Comparison of ENCODE assay signal across 18 cellular contexts in the genomic region with DNA sequence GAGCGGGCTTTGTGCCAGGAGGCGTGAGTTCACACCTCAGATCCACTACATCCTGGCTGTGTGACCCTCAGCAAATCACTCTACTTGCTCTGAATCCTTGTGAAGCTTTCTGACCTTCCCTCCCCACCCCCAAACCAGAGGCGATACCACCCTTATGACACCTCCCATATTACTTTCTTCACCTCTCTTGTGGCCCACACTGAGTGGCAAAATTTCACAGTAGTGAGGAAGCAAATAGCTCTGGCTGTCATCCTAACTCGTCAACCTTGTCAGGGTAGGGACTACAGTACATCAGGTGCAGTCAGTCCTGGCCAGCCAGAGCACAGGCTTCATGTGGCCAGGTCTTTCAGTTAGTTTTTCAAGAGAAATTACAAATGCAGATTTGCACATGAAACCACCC. TPM values are rescaled to one million over a fixed set of nuclear protein-coding genes. Genes with fewer than 3 reads are reported as not detected.
DNase-seq lines count a peak whose midpoint lies in the region; ATAC-seq, FAIRE-seq and TF ChIP-seq lines count a peak whose summit lies in the region.
"Had no signal": no experiment of that assay in that cellular context is flagged by ENCODE, and none has a peak within 500 bp of the region (broad histone marks: within the 10 kb centered on the region; RNA-seq: fewer than 3 reads in every experiment).

No MANE protein-coding gene starts in this region.

- no peak overlapping the region for H3K23ac ChIP-seq in H1 (ENCODE audit: insufficient read length)

- H4K8ac ChIP-seq in H1 (ENCODE audit: extremely low read depth, insufficient read depth, low read length): peak overlapping the region; percentile 59; the same call in 1 of the 2 replicates

- H3K4me1 Mint-ChIP-seq in HFFc6 (ENCODE audit: low read depth) (peaks cover 52% of the 10 kb centered on the region), natural killer cell (peaks cover 92 to 94% of the 10 kb centered on the region in 2 donors)

- peaks cover 13% of the 10 kb centered on the region; the same call in 1 of the 2 replicates for H3F3A ChIP-seq in PC-9 (ENCODE audit: insufficient read depth, low read depth)

- intact Hi-C loops in natural killer cell (cut with micrococcal nuclease): loop anchor here (2.0 kb wide), 1 partner anchor 18 kb away; no protein-coding TSS in a partner anchor
- intact Hi-C loops in PC-9 (cut with micrococcal nuclease; ENCODE audit: unreplicated experiment): no loop called here

- no peak overlapping the region for H2BK5ac ChIP-seq in H1 (ENCODE audit: low read depth, low read length)

- no peak for FAIRE-seq in H1 (lab: Jason Lieb, UNC)
- FAIRE-seq: G401.6, GM12892 had no signal

- H3K27me3 ChIP-seq in H1 (replicated peaks in 1 of 4; ENCODE audit: control insufficient read depth in 3 of 4, extremely low read depth in 1 of 4, insufficient read depth in 3 of 4, low read length in 3 of 4) (no peaks in the 10 kb centered on the region; a peak in 1 of 7 replicates), neutrophil (no peaks in the 10 kb centered on the region), PC-9 (ENCODE audit: insufficient read depth, low read depth) (no peaks in the 10 kb centered on the region)

- no peaks in the 10 kb centered on the region for H4K20me1 ChIP-seq in H1 (replicated peaks in 1 of 2; ENCODE audit: control insufficient read depth in 1 of 2, insufficient read depth in 2 of 2, low read length in 2 of 2)
- no peaks in the 10 kb centered on the region for H4K20me1 ChIP-seq in PC-9 (ENCODE audit: insufficient read depth)

- H2BK120ac ChIP-seq in H1 (replicated peaks; ENCODE audit: low read depth, low read length): no peak overlapping the region

- no peak for DNase-seq in HFFc6
- DNase-seq in H1 (ENCODE audit: low read depth in 1 of 2, low spot score in 2 of 2): no peak
- DNase-seq in natural killer cell: peak; percentile 48
- no peak for DNase-seq in erythroblast (lab: John Stamatoyannopoulos, UW)
- no peak for DNase-seq in PC-9
- DNase-seq in D341Med (ENCODE audit: low spot score): no peak
- DNase-seq: C1 segment of cervical spinal cord; Calu3; CD4-positive, alpha-beta memory T cell; COR-L47; DMS153; DMS79; GM23248; H9 had no signal

- no peaks in the 10 kb centered on the region for H3K79me2 ChIP-seq in H1 (ENCODE audit: control insufficient read depth in 1 of 2, insufficient read depth in 2 of 2, low read length in 2 of 2)
- H3K79me2 ChIP-seq in PC-9 (ENCODE audit: low read depth): no peaks in the 10 kb centered on the region

- TF ChIP-seq RAD21 in H1 (IDR thresholded peaks at IDR 0.05 in 1 of 2, conservative IDR thresholded peaks at IDR 0.05 in 1 of 2; ENCODE audit: low read depth in 2 of 2, low read length in 2 of 2): no peak

- H2BK12ac ChIP-seq in H1 (ENCODE audit: low read depth, low read length): no peak overlapping the region

- H3K14ac ChIP-seq in H1 (ENCODE audit: insufficient read length): no peak overlapping the region

- TF ChIP-seq CTCF in HFFc6 (IDR thresholded peaks at IDR 0.05): no peak
- no peak for TF ChIP-seq CTCF in H1 (IDR thresholded peaks at IDR 0.05; ENCODE audit: control extremely low read depth in 1 of 3, insufficient read depth in 1 of 3, low read depth in 1 of 3, low read length in 3 of 3)
- TF ChIP-seq CTCF in natural killer cell (IDR thresholded peaks at IDR 0.05): no peak
- TF ChIP-seq CTCF in neutrophil (IDR thresholded peaks at IDR 0.05): no peak
- no peak for TF ChIP-seq CTCF in PC-9 (conservative IDR thresholded peaks at IDR 0.05)

- H3K9me3 ChIP-seq in H1 (ENCODE audit: insufficient read depth in 2 of 2, low read depth in 1 of 2, low read length in 1 of 2) (peaks cover 0 to 5% of the 10 kb centered on the region in 2 experiments; a peak in 1 of 4 replicates), neutrophil (no peaks in the 10 kb centered on the region), PC-9 (ENCODE audit: insufficient read depth, low read depth) (no peaks in the 10 kb centered on the region)

- H3K9me3 Mint-ChIP-seq in HFFc6: peaks cover 9% of the 10 kb centered on the region
- H3K9me3 Mint-ChIP-seq in natural killer cell: no peaks in the 10 kb centered on the region

- H2AFZ ChIP-seq in H1 (ENCODE audit: low read length): no peak overlapping the region
- H2AFZ ChIP-seq in PC-9: no peak overlapping the region
- H2AFZ ChIP-seq: GM23248 had no signal

- H3K79me1 ChIP-seq in H1 (ENCODE audit: low read depth, low read length): no peaks in the 10 kb centered on the region

- H3K4ac ChIP-seq in H1 (replicated peaks; ENCODE audit: insufficient read length, low read depth, low read length): no peak overlapping the region

- BruUV-seq in PC-9 (replicated peaks; lab: Mats Ljungman, UMichigan): no TSS peak

- no peaks in the 10 kb centered on the region for H3K9me2 ChIP-seq in PC-9 (ENCODE audit: insufficient read depth)

- peaks cover 6% of the 10 kb centered on the region for H3K27me3 Mint-ChIP-seq in HFFc6 (ENCODE audit: insufficient read depth)
- no peaks in the 10 kb centered on the region for H3K27me3 Mint-ChIP-seq in natural killer cell (ENCODE audit: low read depth in 2 of 2)

- H2AK5ac ChIP-seq in H1 (ENCODE audit: low read depth, low read length): no peak overlapping the region

- TF ChIP-seq POLR2A in H1 (IDR thresholded peaks at IDR 0.05; ENCODE audit: control extremely low read depth in 1 of 2, low read depth in 2 of 2, low read length in 2 of 2) (no peak), erythroblast (IDR thresholded peaks at IDR 0.05; ENCODE audit: low read length) (no peak)

- H3K4me2 ChIP-seq in H1 (ENCODE audit: insufficient read depth in 1 of 2, low read depth in 2 of 2, low read length in 2 of 2) (no peak overlapping the region), PC-9 (no peak overlapping the region)

- ATAC-seq in natural killer cell (peak; percentile 71 to 86 (median 75)), GM19395 (IDR thresholded peaks at IDR 0.05; ENCODE audit: unreplicated experiment) (no peak)

- TF ChIP-seq EP300 in H1 (IDR thresholded peaks at IDR 0.05; ENCODE audit: borderline replicate concordance in 1 of 2, low read depth in 2 of 2, low read length in 2 of 2): no peak

- H3K4me3 Mint-ChIP-seq in HFFc6 (no peak overlapping the region), natural killer cell (peak overlapping the region; percentile 88)
- H3K4me3 Mint-ChIP-seq: CD4-positive, alpha-beta memory T cell; H9 had no signal

- no peaks in the 10 kb centered on the region; the same call in 1 of the 2 replicates for H3K23me2 ChIP-seq in H1 (ENCODE audit: low read depth, low read length)

- H4K5ac ChIP-seq in H1 (ENCODE audit: insufficient read length, low read depth, low read length): no peak overlapping the region

- peak overlapping the region; percentile 5; the same call in 1 of the 2 replicates for H2BK15ac ChIP-seq in H1 (ENCODE audit: low read length)

- peaks cover 0 to 4% (median 1%) of the 10 kb centered on the region in 4 experiments; a peak in 2 of 7 replicates for H3K4me1 ChIP-seq in H1 (replicated peaks in 1 of 4; ENCODE audit: control insufficient read depth in 3 of 4, insufficient read depth in 4 of 4, low read length in 3 of 4)
- peaks cover 27 to 58% of the 10 kb centered on the region in 2 experiments for H3K4me1 ChIP-seq in neutrophil (ENCODE audit: control insufficient read depth in 1 of 2, insufficient read depth in 1 of 2, low read depth in 1 of 2, low read length in 1 of 2)
- H3K4me1 ChIP-seq in PC-9 (replicated peaks; ENCODE audit: insufficient read depth): peaks cover 20% of the 10 kb centered on the region

- CTCF ChIA-PET in H1 (lab: Charles Lee; ENCODE audit: partially characterized antibody): interaction anchor here (0.7 to 40.6 kb wide), 12 partner anchors 8 to 137 kb away, joined by 3 to 958 read pairs (median 4); no protein-coding TSS in a partner anchor
- CTCF ChIA-PET in PC-9 (lab: Charles Lee): no interaction called here

- H4K91ac ChIP-seq in H1 (replicated peaks; ENCODE audit: insufficient read length, low read length): no peak overlapping the region

- H3K27ac ChIP-seq in H1 (ENCODE audit: low read depth, low read length) (no peak overlapping the region), neutrophil (peak overlapping the region; percentile 78), PC-9 (no peak overlapping the region)
- H3K27ac ChIP-seq: GM23248 had no signal

- no peak overlapping the region for H3K56ac ChIP-seq in H1 (replicated peaks; ENCODE audit: insufficient read length, low read depth, low read length)

- H3K4me3 ChIP-seq in H1 (ENCODE audit: extremely low read depth in 1 of 4, insufficient read depth in 2 of 4, low read depth in 3 of 4, low read length in 4 of 4) (no peak overlapping the region), neutrophil (ENCODE audit: low read depth in 1 of 2, low read length in 1 of 2) (no peak overlapping the region), PC-9 (no peak overlapping the region)
- H3K4me3 ChIP-seq: GM23248 had no signal

- H3K36me3 ChIP-seq in H1 (ENCODE audit: control insufficient read depth in 2 of 4, insufficient read depth in 4 of 4, low read length in 3 of 4) (no peaks in the 10 kb centered on the region), neutrophil (no peaks in the 10 kb centered on the region), PC-9 (ENCODE audit: low read depth) (no peaks in the 10 kb centered on the region)

- H3K27ac Mint-ChIP-seq in HFFc6 (peak overlapping the region; percentile 20; the same call in 1 of the 2 replicates), natural killer cell (peak overlapping the region; percentile 89 to 97)
- H3K27ac Mint-ChIP-seq: CD4-positive, alpha-beta memory T cell had no signal

- no peak overlapping the region for H3K18ac ChIP-seq in H1 (ENCODE audit: extremely low read depth, low read length)

- 82% methylated on average over 4 of the region's 4 CpGs; no CpG with 5 or more reads in 1 of the 2 experiments for WGBS in H1 (ENCODE audit: extremely low coverage in 1 of 2, insufficient coverage in 1 of 2, insufficient read length in 1 of 2, insufficient replicate concordance in 2 of 2, low coverage in 1 of 2, low lambda C conversion rate in 2 of 2, missing lambda C conversion rate in 1 of 2), 2 experiments

- no peak overlapping the region for H2BK20ac ChIP-seq in H1 (ENCODE audit: low read length)

- POLR2A ChIA-PET in H1 (lab: Charles Lee; ENCODE audit: partially characterized antibody) (interaction anchor here (1.1 to 1.3 kb wide), 2 partner anchors 9 to 18 kb away, joined by 3 to 5 read pairs; no protein-coding TSS in a partner anchor), PC-9 (lab: Charles Lee; ENCODE audit: unreplicated experiment) (no interaction called here)

- H3K36me3 Mint-ChIP-seq in HFFc6 (ENCODE audit: low read depth) (peaks cover 49% of the 10 kb centered on the region), natural killer cell (no peaks in the 10 kb centered on the region)

- no peak overlapping the region for H3K9ac ChIP-seq in H1 (replicated peaks in 1 of 4; ENCODE audit: extremely low read depth in 1 of 4, low read depth in 3 of 4, low read length in 3 of 4)
- H3K9ac ChIP-seq: GM23248 had no signal

RNA-seq across cellular contexts. Expression of gene COL13A1, which starts 19.1 kb away (rescaled TPM):
- total RNA-seq in HFFc6 (2021; fragmentation: NEBNext Ultra II Directional; extraction: Animal tissue kit (Norgen Biotek cat#: 25700)): 10 to 100 TPM; 33.5 to 46.6 (median 38.1) TPM
- 4.5 and 5.2 TPM in 2 replicates for total RNA-seq in H1 (2021; fragmentation: NEBNext Ultra II Directional; extraction: Animal tissue kit (Norgen Biotek cat#: 25700))
- 2.6 and 3.7 TPM in 2 replicates for polyA plus RNA-seq in H1 (2011; rRNA removed)
- 6.7 TPM for polyA plus RNA-seq in H1 (2011; cell fraction: cytosol; rRNA removed)
- 13.5 TPM for polyA plus RNA-seq in H1 (2011; cell fraction: nucleus; rRNA removed)
- 3.5 to 4.3 TPM (median 3.7 TPM) in 4 replicates for polyA plus RNA-seq in H1 (2012, experiment 1 of 2)
- 1.0 TPM for polyA plus RNA-seq in H1 (2012, experiment 2 of 2)
- polyA plus RNA-seq in H1 (2013, experiment 1 of 2): 7.6 TPM
- polyA plus RNA-seq in H1 (2013, experiment 2 of 2): 6.3 TPM
- 1.7 and 4.2 TPM in 2 replicates for polyA minus RNA-seq in H1 (2011; rRNA and poly(A)+ RNA removed)
- polyA minus RNA-seq in H1 (2011; cell fraction: cytosol; rRNA and poly(A)+ RNA removed): 0.95 TPM
- polyA minus RNA-seq in H1 (2011; cell fraction: nucleus; rRNA and poly(A)+ RNA removed): 11.5 TPM
- total RNA-seq in natural killer cell (10 to 100 TPM in 2 of 3 donors, 1 to 10 TPM in 1; 5.2 to 22.0 (median 10.3) TPM), PC-9 (2021) (0.73 and 1.6 TPM in 2 replicates)
- total RNA-seq: CD4-positive, alpha-beta memory T cell had no signal
- polyA plus RNA-seq: CD4-positive, alpha-beta memory T cell had no signal
